Comparison of ENCODE assay signal across 16 cellular contexts in genomic region chr10:51937313-51937712, GRCh38.
A peak's percentile ranks its signal among the peaks of the same experiment; 100 is the strongest.
DNase-seq lines count a peak whose midpoint lies in the region; ATAC-seq and TF ChIP-seq lines count a peak whose summit lies in the region.
"Had no signal": no experiment of that assay in that cellular context is flagged by ENCODE, and none has a peak within 500 bp of the region (broad histone marks: within the 10 kb centered on the region; RNA-seq: fewer than 3 reads in every experiment).

No MANE protein-coding gene starts in this region.

- H3K9me3 Mint-ChIP-seq in activated naive CD8-positive, alpha-beta T cell treated with anti-CD3 and anti-CD28 coated beads for 36 hours = no peaks in the 10 kb centered on the region
- H3K9me3 Mint-ChIP-seq: activated CD4-positive, alpha-beta T cell treated with anti-CD3 and anti-CD28 coated beads, Interleukin-2, amount 10 ng/mL, durations not matched to agents 7 days and 5 days; T-cell had no signal

- DNase-seq in AG08396 (ENCODE audit: low spot score) (peak; percentile 28), adipocyte (ENCODE audit: low read depth) (peak; percentile 88), fibroblast of mammary gland (ENCODE audit: low read depth) (peak; percentile 77), retinal pigment epithelial cell (ENCODE audit: low read depth) (peak; percentile 40), SW 1271 (lab: John Stamatoyannopoulos, UW) (no peak), mucosa of gallbladder (ENCODE audit: low spot score) (no peak)
- no peak for DNase-seq in activated naive CD8-positive, alpha-beta T cell treated with anti-CD3 and anti-CD28 coated beads for 36 hours
- no peak for DNase-seq in stimulated activated naive CD8-positive, alpha-beta T cell treated with anti-CD3 and anti-CD28 coated beads, Interleukin-15, Interleukin-2, amounts not matched to agents 100 U/mL and 50 U/mL, for 24 hours
- DNase-seq: activated CD4-positive, alpha-beta T cell treated with anti-CD3 and anti-CD28 coated beads, Interleukin-2, amount 10 ng/mL, durations not matched to agents 7 days and 5 days; activated naive CD4-positive, alpha-beta T cell; H9; NCI-H1930; T-cell had no signal

- H3K4me3 ChIP-seq in adipocyte (ENCODE audit: low read length) (peak overlapping the region; percentile 70), fibroblast of mammary gland (ENCODE audit: control insufficient read depth, low read depth, low read length) (peak overlapping the region; percentile 7), retinal pigment epithelial cell (ENCODE audit: low read length) (no peak overlapping the region)
- H3K4me3 ChIP-seq: A549 had no signal

- peaks cover 30% of the 10 kb centered on the region for H3K4me1 ChIP-seq in adipocyte (ENCODE audit: control insufficient read depth, insufficient read depth, low read length)
- H3K4me1 ChIP-seq: A549, breast epithelium had no signal

- no peaks in the 10 kb centered on the region for H3K36me3 Mint-ChIP-seq in activated naive CD8-positive, alpha-beta T cell treated with anti-CD3 and anti-CD28 coated beads for 36 hours
- H3K36me3 Mint-ChIP-seq: T-cell had no signal

- H3K36me3 ChIP-seq in adipocyte (ENCODE audit: control insufficient read depth, insufficient read depth, low read length, severe bottlenecking) = no peaks in the 10 kb centered on the region
- H3K36me3 ChIP-seq: breast epithelium had no signal

- no peak overlapping the region for H3K4me3 Mint-ChIP-seq in activated naive CD8-positive, alpha-beta T cell treated with anti-CD3 and anti-CD28 coated beads for 36 hours
- H3K4me3 Mint-ChIP-seq: activated CD4-positive, alpha-beta T cell treated with anti-CD3 and anti-CD28 coated beads, Interleukin-2, amount 10 ng/mL, durations not matched to agents 7 days and 5 days; H9; T-cell had no signal

- H3K4me1 Mint-ChIP-seq in activated naive CD8-positive, alpha-beta T cell treated with anti-CD3 and anti-CD28 coated beads for 36 hours = no peaks in the 10 kb centered on the region
- H3K4me1 Mint-ChIP-seq: activated CD4-positive, alpha-beta T cell treated with anti-CD3 and anti-CD28 coated beads, Interleukin-2, amount 10 ng/mL, durations not matched to agents 7 days and 5 days; H9; T-cell had no signal

- TF ChIP-seq CTCF in fibroblast of mammary gland (conservative IDR thresholded peaks at IDR 0.05; ENCODE audit: control insufficient read depth, insufficient read depth, low read depth, low read length) (no peak), retinal pigment epithelial cell (conservative IDR thresholded peaks at IDR 0.05; ENCODE audit: low read depth, low read length) (no peak)

- H3K27me3 Mint-ChIP-seq in activated naive CD8-positive, alpha-beta T cell treated with anti-CD3 and anti-CD28 coated beads for 36 hours = peaks cover 10% of the 10 kb centered on the region
- H3K27me3 Mint-ChIP-seq: activated CD4-positive, alpha-beta T cell treated with anti-CD3 and anti-CD28 coated beads, Interleukin-2, amount 10 ng/mL, durations not matched to agents 7 days and 5 days had no signal

- H3K27me3 ChIP-seq in adipocyte (replicated peaks; ENCODE audit: control insufficient read depth, insufficient read depth, low read length) = no peaks in the 10 kb centered on the region
- H3K27me3 ChIP-seq: breast epithelium had no signal

- H3K27ac Mint-ChIP-seq in activated naive CD8-positive, alpha-beta T cell treated with anti-CD3 and anti-CD28 coated beads for 36 hours = no peak overlapping the region
- H3K27ac Mint-ChIP-seq: activated CD4-positive, alpha-beta T cell treated with anti-CD3 and anti-CD28 coated beads, Interleukin-2, amount 10 ng/mL, durations not matched to agents 7 days and 5 days; H9; T-cell had no signal

- H3K9ac ChIP-seq in adipocyte (ENCODE audit: low read length) = peak overlapping the region; percentile 82

- ATAC-seq in stimulated activated naive CD8-positive, alpha-beta T cell treated with anti-CD3 and anti-CD28 coated beads, Interleukin-15, Interleukin-2, amounts not matched to agents 100 U/mL and 50 U/mL, for 24 hours = no peak
- ATAC-seq: A549, esophagus mucosa, T-cell had no signal

- H3K9me3 ChIP-seq in adipocyte (ENCODE audit: control insufficient read depth, low read length) = no peaks in the 10 kb centered on the region
- H3K9me3 ChIP-seq: A549, breast epithelium had no signal

Comparison
In these comparisons a context has a peak if more than half of its experiments do, and no peak if none do; other contexts are left out.
1. DNase-seq: peak in AG08396 (single experiment), adipocyte (single experiment), fibroblast of mammary gland (single experiment) and retinal pigment epithelial cell (single experiment); none in activated naive CD8-positive, alpha-beta T cell treated with anti-CD3 and anti-CD28 coated beads for 36 hours (single experiment), stimulated activated naive CD8-positive, alpha-beta T cell treated with anti-CD3 and anti-CD28 coated beads, Interleukin-15, Interleukin-2, amounts not matched to agents 100 U/mL and 50 U/mL, for 24 hours (single experiment), SW 1271 (0 of 2) and mucosa of gallbladder (single experiment).